ENCODE assay signal across 8 cellular contexts in genomic region chr17:18780991-18781718, GRCh38. TPM values are rescaled to one million over a fixed set of nuclear protein-coding genes. Genes with fewer than 3 reads are reported as not detected.
DNase-seq lines count a peak whose midpoint lies in the region; ATAC-seq and TF ChIP-seq lines count a peak whose summit lies in the region.
"Not testable (repeated sequence)": the region's sequence is repeated elsewhere in the genome, so short reads cannot be mapped to it uniquely, and the experiment has no call there.

TVP23B (plus strand) TSS chr17:18781183; CDS start chr17:18781294, 111 bp downstream.

- H3K4me2 ChIP-seq in OCI-LY1 (ENCODE audit: low read length): peak within 1 kb of the TSS; percentile 58

- ATAC-seq in GM21526 (IDR thresholded peaks at IDR 0.05; ENCODE audit: low FRiP score, unreplicated experiment): peak; percentile 91

- H3F3A ChIP-seq in OCI-LY1 (ENCODE audit: insufficient read depth, low read length): not testable (repeated sequence)

- H3K9me3 Mint-ChIP-seq in endothelial cell (ENCODE audit: unreplicated experiment): not testable (repeated sequence)

- H2AFZ ChIP-seq in OCI-LY1 (ENCODE audit: low read length): not testable (repeated sequence)

- H3K27me3 Mint-ChIP-seq in endothelial cell (ENCODE audit: unreplicated experiment): not testable (repeated sequence)

- H3K36me3 Mint-ChIP-seq in endothelial cell (ENCODE audit: low read depth, unreplicated experiment): not testable (repeated sequence)

- peak within 1 kb of the TSS; percentile 73 for H3K4me3 ChIP-seq in OCI-LY1 (ENCODE audit: low read depth, low read length, poor library complexity, severe bottlenecking)

- not testable (repeated sequence) for H3K9me3 ChIP-seq in OCI-LY1 (ENCODE audit: low read length)

- not testable (repeated sequence) for H3K79me2 ChIP-seq in OCI-LY1 (ENCODE audit: insufficient read depth, low read length)

- H3K9ac ChIP-seq in OCI-LY1 (ENCODE audit: low read length): peak within 1 kb of the TSS; percentile 73

- not testable (repeated sequence) for H3K27me3 ChIP-seq in OCI-LY1 (ENCODE audit: insufficient read depth, low read length)

- not testable (repeated sequence) for H4K20me1 ChIP-seq in OCI-LY1 (ENCODE audit: insufficient read depth, low read length)

- H3K4me1 ChIP-seq in OCI-LY1 (ENCODE audit: insufficient read depth, low read length, severe bottlenecking): not testable (repeated sequence)

- H3K9me2 ChIP-seq in OCI-LY1 (ENCODE audit: low read depth, low read length): not testable (repeated sequence)

- H3K27ac Mint-ChIP-seq in endothelial cell (ENCODE audit: unreplicated experiment): peak within 1 kb of the TSS; percentile 61

- not testable (repeated sequence) for H3K36me3 ChIP-seq in OCI-LY1 (ENCODE audit: insufficient read depth, low read length)

- not testable (repeated sequence) for TF ChIP-seq CTCF in OCI-LY1 (IDR thresholded peaks at IDR 0.05; ENCODE audit: low read length); endothelial cell (IDR thresholded peaks at IDR 0.05; ENCODE audit: unreplicated experiment)

- DNase-seq in DMS 273 (lab: John Stamatoyannopoulos, UW; ENCODE audit: unreplicated experiment): peak; percentile 95
- DNase-seq in HuH-7 (ENCODE audit: low spot score): peak; percentile 34
- peak; percentile 97 for DNase-seq in activated CD8-positive, alpha-beta memory T cell treated with anti-CD3 and anti-CD28 coated beads, Interleukin-2, amount 50 U/mL, for 4 hours
- peak; percentile 95 for DNase-seq in endothelial cell (ENCODE audit: low spot score)
- peak; percentile 95 for DNase-seq in midbrain (lab: John Stamatoyannopoulos, UW)
- peak; percentile 97 to 98 for DNase-seq in stimulated activated CD8-positive, alpha-beta memory T cell treated with anti-CD3 and anti-CD28 coated beads, Interleukin-15, amount 100 ng/mL, for 48 hours (ENCODE audit: low read depth in 2 of 2)

- H3K4me1 Mint-ChIP-seq in endothelial cell (ENCODE audit: unreplicated experiment): not testable (repeated sequence)

- H3K4me3 Mint-ChIP-seq in endothelial cell (ENCODE audit: unreplicated experiment): peak within 1 kb of the TSS; percentile 92

- not testable (repeated sequence) for H3K27ac ChIP-seq in OCI-LY1 (ENCODE audit: low read depth, low read length, poor library complexity, severe bottlenecking)

RNA-seq across cellular contexts. Expression of gene TVP23B, which starts in this region (rescaled TPM):
- total RNA-seq in endothelial cell (ENCODE audit: unreplicated experiment): 11.6 TPM

Comparison
In these comparisons a context has a peak if more than half of its experiments do, and no peak if none do; other contexts are left out.
1. DNase-seq: peak in every context shown above with its lines; median percentile 98 in stimulated activated CD8-positive, alpha-beta memory T cell treated with anti-CD3 and anti-CD28 coated beads, Interleukin-15, amount 100 ng/mL, for 48 hours; 97 in activated CD8-positive, alpha-beta memory T cell treated with anti-CD3 and anti-CD28 coated beads, Interleukin-2, amount 50 U/mL, for 4 hours; 95 in DMS 273; 95 in endothelial cell; 95 in midbrain; 34 in HuH-7.